ENCODE assay signal across 8 cellular contexts in genomic region chr5:163460562-163461176, GRCh38. TPM values are rescaled to one million over a fixed set of nuclear protein-coding genes. Genes with fewer than 3 reads are reported as not detected.
DNase-seq lines count a peak whose midpoint lies in the region; ATAC-seq and TF ChIP-seq lines count a peak whose summit lies in the region.

A gene with protein sequence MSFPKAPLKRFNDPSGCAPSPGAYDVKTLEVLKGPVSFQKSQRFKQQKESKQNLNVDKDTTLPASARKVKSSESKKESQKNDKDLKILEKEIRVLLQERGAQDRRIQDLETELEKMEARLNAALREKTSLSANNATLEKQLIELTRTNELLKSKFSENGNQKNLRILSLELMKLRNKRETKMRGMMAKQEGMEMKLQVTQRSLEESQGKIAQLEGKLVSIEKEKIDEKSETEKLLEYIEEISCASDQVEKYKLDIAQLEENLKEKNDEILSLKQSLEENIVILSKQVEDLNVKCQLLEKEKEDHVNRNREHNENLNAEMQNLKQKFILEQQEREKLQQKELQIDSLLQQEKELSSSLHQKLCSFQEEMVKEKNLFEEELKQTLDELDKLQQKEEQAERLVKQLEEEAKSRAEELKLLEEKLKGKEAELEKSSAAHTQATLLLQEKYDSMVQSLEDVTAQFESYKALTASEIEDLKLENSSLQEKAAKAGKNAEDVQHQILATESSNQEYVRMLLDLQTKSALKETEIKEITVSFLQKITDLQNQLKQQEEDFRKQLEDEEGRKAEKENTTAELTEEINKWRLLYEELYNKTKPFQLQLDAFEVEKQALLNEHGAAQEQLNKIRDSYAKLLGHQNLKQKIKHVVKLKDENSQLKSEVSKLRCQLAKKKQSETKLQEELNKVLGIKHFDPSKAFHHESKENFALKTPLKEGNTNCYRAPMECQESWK (plus strand): TSS chr5:163460632. CDS start chr5:163460693, 61 bp downstream.

- in situ Hi-C loops in SK-MEL-5 (cut with HindIII; ENCODE audit: low pct_unique_long_range_greater_than_20kb, low sequenced_read_pairs) = no loop called here

- no peaks in the 10 kb centered on the region for H3K27me3 Mint-ChIP-seq in progenitor cell of endocrine pancreas

- DNase-seq in NCI-H2081 (lab: John Stamatoyannopoulos, UW) (peak; percentile 57 to 75), NCI-H2081 treated with DMSO at 0.1 percent for 48 hours (lab: John Stamatoyannopoulos, UW) (no peak), SK-MEL-5 (ENCODE audit: low read depth, low spot score) (no peak), epithelial cell of esophagus (ENCODE audit: low read depth) (peak; percentile 32), progenitor cell of endocrine pancreas (ENCODE audit: low spot score, unreplicated experiment) (peak; percentile 22), T1000 (lab: John Stamatoyannopoulos, UW) (no peak)
- DNase-seq in stimulated activated CD4-positive, alpha-beta T cell treated with anti-CD3 and anti-CD28 coated beads, Interleukin-2, amount 100 ng/mL, for 48 hours = no peak

- H3K9me3 Mint-ChIP-seq in progenitor cell of endocrine pancreas (ENCODE audit: low read depth) = no peaks in the 10 kb centered on the region

- peaks cover 10% of the 10 kb centered on the region for H3K36me3 Mint-ChIP-seq in progenitor cell of endocrine pancreas (ENCODE audit: insufficient read depth)

- peak within 1 kb of the TSS; percentile 81 for H3K4me3 ChIP-seq in epithelial cell of esophagus (ENCODE audit: low read length)

- peak; percentile 0 for ATAC-seq in HG02759 (IDR thresholded peaks at IDR 0.05; ENCODE audit: unreplicated experiment)

- H3K4me3 Mint-ChIP-seq in progenitor cell of endocrine pancreas (ENCODE audit: low read depth) = peak within 1 kb of the TSS; percentile 90

- TF ChIP-seq CTCF in epithelial cell of esophagus (IDR thresholded peaks at IDR 0.05; ENCODE audit: insufficient read depth, low read depth, low read length, missing control alignments) = no peak
- no peak for TF ChIP-seq CTCF in progenitor cell of endocrine pancreas (IDR thresholded peaks at IDR 0.05; ENCODE audit: unreplicated experiment)

- H3K4me1 Mint-ChIP-seq in progenitor cell of endocrine pancreas (ENCODE audit: low read depth) = peaks cover 12% of the 10 kb centered on the region

- H3K27ac Mint-ChIP-seq in progenitor cell of endocrine pancreas = peak within 1 kb of the TSS; percentile 100

RNA-seq across cellular contexts. Expression of the gene that starts here (rescaled TPM):
- 47.6 and 52.9 TPM in 2 replicates for total RNA-seq in SK-MEL-5 (2014; rRNA removed; shearing (Covaris generic))
- 28.2 and 37.5 TPM in 2 replicates for polyA plus RNA-seq in SK-MEL-5 (2015; cell fraction: cytosol; rRNA removed)
- 24.0 and 38.3 TPM in 2 replicates for polyA plus RNA-seq in SK-MEL-5 (2015; cell fraction: nucleus; rRNA removed)
- total RNA-seq in progenitor cell of endocrine pancreas = 13.3 and 15.0 TPM in 2 replicates

Comparison
In these comparisons a context has a peak if more than half of its experiments do, and no peak if none do; other contexts are left out.
1. DNase-seq: peak in NCI-H2081 (2 of 2), epithelial cell of esophagus (single experiment) and progenitor cell of endocrine pancreas (single experiment); none in NCI-H2081 treated with DMSO at 0.1 percent for 48 hours (single experiment), SK-MEL-5 (single experiment), T1000 (single experiment) and stimulated activated CD4-positive, alpha-beta T cell treated with anti-CD3 and anti-CD28 coated beads, Interleukin-2, amount 100 ng/mL, for 48 hours (0 of 2).